ENCODE assay signal across 12 cellular contexts in genomic region chr22:50262460-50262911, GRCh38. TPM values are rescaled to one million over a fixed set of nuclear protein-coding genes. Genes with fewer than 3 reads are reported as not detected.
DNase-seq lines count a peak whose midpoint lies in the region; ATAC-seq, FAIRE-seq and TF ChIP-seq lines count a peak whose summit lies in the region.
"Had no signal": no experiment of that assay in that cellular context is flagged by ENCODE, and none has a peak within 500 bp of the region (broad histone marks: within the 10 kb centered on the region; RNA-seq: fewer than 3 reads in every experiment).

No MANE protein-coding gene starts in this region.

- intact Hi-C loops in right cardiac atrium (cut with DNase I) = loop anchor here in 1 of 4 donors (5.0 kb wide), 2 partner anchors 65 to 80 kb away; partner anchors contain the start of genes DENND6B and PPP6R2

- peak overlapping the region; percentile 56 for H3K4me3 Mint-ChIP-seq in activated naive CD4-positive, alpha-beta T cell treated with anti-CD3 and anti-CD28 coated beads, Interleukin-2, amount 10 ng/mL, durations not matched to agents 7 days and 5 days

- no peak overlapping the region for H3K27ac Mint-ChIP-seq in activated naive CD4-positive, alpha-beta T cell treated with anti-CD3 and anti-CD28 coated beads, Interleukin-2, amount 10 ng/mL, durations not matched to agents 7 days and 5 days

- H3K4me3 ChIP-seq in NT2/D1 (ENCODE audit: insufficient read length, low read depth) (no peak overlapping the region), bronchial epithelial cell (ENCODE audit: low read depth, low read length) (no peak overlapping the region), skeletal muscle tissue (ENCODE audit: low read length in 3 of 3) (peak overlapping the region; percentile 38 to 67 (median 58)), right cardiac atrium (ENCODE audit: low read length) (no peak overlapping the region)

- H3K4me1 Mint-ChIP-seq in activated naive CD4-positive, alpha-beta T cell treated with anti-CD3 and anti-CD28 coated beads, Interleukin-2, amount 10 ng/mL, durations not matched to agents 7 days and 5 days = peaks cover 7% of the 10 kb centered on the region

- CTCF ChIA-PET in activated naive CD4-positive, alpha-beta T cell treated with anti-CD3 and anti-CD28 coated beads, Interleukin-2, amount 10 ng/mL, durations not matched to agents 7 days and 5 days (lab: Charles Lee) = interaction anchor here (1.1 to 2.1 kb wide), 3 partner anchors 10 to 80 kb away, joined by 4 to 7 read pairs (median 5); partner anchors contain the start of gene HDAC10

- H3K27me3 Mint-ChIP-seq in activated naive CD4-positive, alpha-beta T cell treated with anti-CD3 and anti-CD28 coated beads, Interleukin-2, amount 10 ng/mL, durations not matched to agents 7 days and 5 days = peaks cover 73% of the 10 kb centered on the region

- H3K27ac ChIP-seq in skeletal muscle tissue (ENCODE audit: low read depth, low read length) (peak overlapping the region; percentile 88), right cardiac atrium (ENCODE audit: low read length) (no peak overlapping the region)
- H3K27ac ChIP-seq: HL-60, left lung had no signal

- ATAC-seq in right cardiac atrium (no peak), HG03097 (IDR thresholded peaks at IDR 0.05; ENCODE audit: low FRiP score, unreplicated experiment) (no peak)

- WGBS in right cardiac atrium = 70% methylated on average over 7 of the region's 7 CpGs

- H3K9me3 ChIP-seq in NT2/D1 (ENCODE audit: insufficient read depth, low read length) (no peaks in the 10 kb centered on the region; the same call in 1 of the 2 replicates), skeletal muscle tissue (ENCODE audit: control insufficient read depth in 3 of 3, low read length in 3 of 3) (no peaks in the 10 kb centered on the region), right cardiac atrium (ENCODE audit: control insufficient read depth, low read length) (no peaks in the 10 kb centered on the region)
- H3K9me3 ChIP-seq: left lung had no signal

- FAIRE-seq in bronchial epithelial cell (lab: Jason Lieb, UNC) = no peak

- no peak for TF ChIP-seq CTCF in bronchial epithelial cell (IDR thresholded peaks at IDR 0.05; ENCODE audit: insufficient read depth, low read length, severe bottlenecking)

- no peaks in the 10 kb centered on the region for H3K36me3 Mint-ChIP-seq in activated naive CD4-positive, alpha-beta T cell treated with anti-CD3 and anti-CD28 coated beads, Interleukin-2, amount 10 ng/mL, durations not matched to agents 7 days and 5 days

- peaks cover 19% of the 10 kb centered on the region for H3K4me1 ChIP-seq in NT2/D1 (ENCODE audit: insufficient read depth, insufficient read length)
- peaks cover 33 to 59% (median 53%) of the 10 kb centered on the region in 3 donors for H3K4me1 ChIP-seq in skeletal muscle tissue (ENCODE audit: control insufficient read depth in 3 of 3, insufficient read depth in 3 of 3, low read length in 3 of 3)
- no peaks in the 10 kb centered on the region for H3K4me1 ChIP-seq in right cardiac atrium (ENCODE audit: control insufficient read depth, insufficient read depth, low read length)

- H3K9ac ChIP-seq in NT2/D1 (ENCODE audit: insufficient read length, low read depth) (peak overlapping the region; percentile 66), skeletal muscle tissue (ENCODE audit: low read depth in 1 of 3, low read length in 3 of 3) (peak overlapping the region; percentile 5 to 81 (median 73))

- DNase-seq in activated naive CD4-positive, alpha-beta T cell treated with anti-CD3 and anti-CD28 coated beads, Interleukin-2, amount 10 ng/mL, durations not matched to agents 7 days and 5 days = no peak
- no peak for DNase-seq in activated naive CD4-positive, alpha-beta T cell treated with Interleukin-2 at 50 U/mL for 16 hours
- DNase-seq in NT2/D1 (ENCODE audit: low read depth, low spot score) (no peak), bronchial epithelial cell (ENCODE audit: low read depth) (peak; percentile 40), right cardiac atrium (no peak)
- no peak for DNase-seq in effector CD8-positive, alpha-beta T cell (lab: John Stamatoyannopoulos, UW)
- DNase-seq: EL, left lung, NCI-H774 had no signal

- H3K36me3 ChIP-seq in NT2/D1 (ENCODE audit: insufficient read depth, insufficient read length, low read length) (no peaks in the 10 kb centered on the region), bronchial epithelial cell (ENCODE audit: control insufficient read depth, insufficient read depth, low read length) (no peaks in the 10 kb centered on the region), skeletal muscle tissue (ENCODE audit: control insufficient read depth in 3 of 3, insufficient read depth in 3 of 3, low read length in 3 of 3) (peaks cover 0 to 4% (median 0%) of the 10 kb centered on the region in 3 donors)

- no peaks in the 10 kb centered on the region for H3K9me3 Mint-ChIP-seq in activated naive CD4-positive, alpha-beta T cell treated with anti-CD3 and anti-CD28 coated beads, Interleukin-2, amount 10 ng/mL, durations not matched to agents 7 days and 5 days

- peaks cover 4% of the 10 kb centered on the region for H3K27me3 ChIP-seq in NT2/D1 (ENCODE audit: insufficient read depth, insufficient read length)
- H3K27me3 ChIP-seq in bronchial epithelial cell (ENCODE audit: control insufficient read depth, insufficient read depth, low read length) = no peaks in the 10 kb centered on the region
- no peaks in the 10 kb centered on the region for H3K27me3 ChIP-seq in skeletal muscle tissue (ENCODE audit: control insufficient read depth in 3 of 3, insufficient read depth in 3 of 3, low read length in 3 of 3)
- H3K27me3 ChIP-seq in right cardiac atrium (ENCODE audit: control insufficient read depth, insufficient read depth) = no peaks in the 10 kb centered on the region

RNA-seq across cellular contexts. Expression of gene MAPK12, which starts 1.0 kb away (rescaled TPM):
- 12.4 and 14.1 TPM in 2 replicates for total RNA-seq in bronchial epithelial cell
- 18.8 TPM for total RNA-seq in skeletal muscle tissue
- total RNA-seq in right cardiac atrium = 10 to 100 TPM; 10.5 to 14.8 (median 11.2) TPM
- polyA plus RNA-seq in right cardiac atrium = 15.2 TPM

RNA-seq across cellular contexts. Expression of gene MAPK11, which starts 7.7 kb away (rescaled TPM):
- total RNA-seq in bronchial epithelial cell = 3.4 and 9.0 TPM in 2 replicates
- 3.1 TPM for total RNA-seq in skeletal muscle tissue
- 1 to 10 TPM; 6.4 to 7.9 (median 7.4) TPM for total RNA-seq in right cardiac atrium
- 8.8 TPM for polyA plus RNA-seq in right cardiac atrium

RNA-seq across cellular contexts. Expression of gene HDAC10, which starts 11.4 kb away (rescaled TPM):
- total RNA-seq in bronchial epithelial cell (9.7 and 13.8 TPM in 2 replicates), skeletal muscle tissue (8.9 TPM), right cardiac atrium (10 to 100 TPM in 2 of 4 donors, 1 to 10 TPM in 2; 8.7 to 13.5 (median 11.6) TPM)
- polyA plus RNA-seq in right cardiac atrium = 11.6 TPM

RNA-seq across cellular contexts. Expression of gene TUBGCP6, which starts 17.7 kb away (rescaled TPM):
- total RNA-seq in bronchial epithelial cell (18.2 TPM in 2 replicates), skeletal muscle tissue (17.2 TPM), right cardiac atrium (10 to 100 TPM; 20.6 to 22.8 (median 22.6) TPM)
- polyA plus RNA-seq in right cardiac atrium = 20.4 TPM

RNA-seq across cellular contexts. Expression of gene PLXNB2, which starts 45.0 kb away (rescaled TPM):
- total RNA-seq in bronchial epithelial cell (138 and 176 TPM in 2 replicates), skeletal muscle tissue (48.5 TPM), right cardiac atrium (100 to 1,000 TPM in 1 of 4 donors, 10 to 100 TPM in 3; 80.7 to 110 (median 90.6) TPM)
- polyA plus RNA-seq in right cardiac atrium = 60.0 TPM

Comparison
In these comparisons a context has a peak if more than half of its experiments do, and no peak if none do; other contexts are left out.
1. H3K4me3 ChIP-seq: peak in skeletal muscle tissue (3 of 3); none in NT2/D1 (single experiment), bronchial epithelial cell (single experiment) and right cardiac atrium (single experiment).